In the genomic region with DNA sequence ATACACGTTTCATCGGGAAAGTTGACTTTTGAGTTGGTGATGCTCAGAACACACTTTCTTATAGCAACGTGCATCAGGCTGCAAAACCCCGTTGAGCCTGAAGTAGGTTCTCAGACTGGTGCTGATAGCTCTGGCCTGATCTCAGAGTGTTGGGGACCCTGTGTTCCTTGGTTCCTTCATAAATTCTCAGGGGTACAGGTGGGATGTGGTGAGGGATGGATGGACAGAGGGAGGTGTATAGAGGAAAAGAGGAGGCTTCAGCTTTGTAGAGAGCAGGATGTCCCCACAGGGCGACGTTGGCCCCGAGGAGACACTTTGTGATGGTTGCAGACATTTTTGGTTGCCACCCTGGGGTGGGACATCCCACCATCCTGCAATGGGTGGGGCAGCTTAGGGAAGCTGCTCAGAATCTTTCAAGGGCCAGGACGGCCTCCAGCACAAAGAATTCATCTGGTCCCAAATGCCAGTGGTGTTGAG, we compare ENCODE assay signal across 9 cellular contexts. TPM values are rescaled to one million over a fixed set of nuclear protein-coding genes. Genes with fewer than 3 reads are reported as not detected.
DNase-seq lines count a peak whose midpoint lies in the region; ATAC-seq and TF ChIP-seq lines count a peak whose summit lies in the region.
"Had no signal": no experiment of that assay in that cellular context is flagged by ENCODE, and none has a peak within 500 bp of the region (broad histone marks: within the 10 kb centered on the region; RNA-seq: fewer than 3 reads in every experiment).

No MANE protein-coding gene starts in this region.

- H3K4me1 ChIP-seq in mesodermal cell (ENCODE audit: control insufficient read depth, insufficient read depth, low read length, poor library complexity, severe bottlenecking) (peaks cover 43% of the 10 kb centered on the region), tibial artery (peaks cover 0 to 67% (median 52%) of the 10 kb centered on the region in 4 donors), adrenal gland (replicated peaks in 1 of 2) (peaks cover 4 to 13% of the 10 kb centered on the region in 2 donors)

- H3K4me3 Mint-ChIP-seq in activated T-cell treated with anti-CD3 and anti-CD28 coated beads, Interleukin-2, amount 50 U/mL, for 24 hours: peak overlapping the region; percentile 94
- H3K4me3 Mint-ChIP-seq in activated naive CD8-positive, alpha-beta T cell: peak overlapping the region; percentile 96

- H3K4me3 ChIP-seq in mesodermal cell (ENCODE audit: extremely low read depth, insufficient read depth, low read length, poor library complexity, severe bottlenecking) (peak overlapping the region; percentile 9), tibial artery (peak overlapping the region; percentile 66 to 91), adrenal gland (no peak overlapping the region)
- H3K4me3 ChIP-seq: mucosa of descending colon had no signal

- intact Hi-C loops in tibial artery (cut with DNase I; ENCODE audit: low total_unique reads) (no loop called here), adrenal gland (cut with DNase I) (no loop called here)

- H3K36me3 ChIP-seq in mesodermal cell (ENCODE audit: control insufficient read depth, insufficient read depth, low read length) (peaks cover 39% of the 10 kb centered on the region), tibial artery (no peaks in the 10 kb centered on the region), adrenal gland (replicated peaks in 1 of 2) (no peaks in the 10 kb centered on the region)

- H3K27ac ChIP-seq in mesodermal cell (ENCODE audit: low read depth, low read length, severe bottlenecking) (peak overlapping the region; percentile 63), tibial artery (peak overlapping the region; percentile 10 to 89), adrenal gland (no peak overlapping the region)

- TF ChIP-seq POLR2A in adrenal gland (IDR thresholded peaks at IDR 0.05): no peak

- no peak for ATAC-seq in HG03521 (IDR thresholded peaks at IDR 0.05; ENCODE audit: unreplicated experiment)
- ATAC-seq: mucosa of descending colon had no signal

- peaks cover 62% of the 10 kb centered on the region for H3K36me3 Mint-ChIP-seq in activated T-cell treated with anti-CD3 and anti-CD28 coated beads, Interleukin-2, amount 50 U/mL, for 24 hours (ENCODE audit: low read depth)
- peaks cover 3% of the 10 kb centered on the region for H3K36me3 Mint-ChIP-seq in activated naive CD8-positive, alpha-beta T cell

- 88 to 93% methylated on average over 5 to 8 of the region's 8 CpGs for WGBS in mesodermal cell (ENCODE audit: insufficient coverage in 2 of 2), 2 experiments
- WGBS in adrenal gland, 4 donors: 53 to 91% (median 87%) methylated on average over 4 to 8 of the region's 8 CpGs

- TF ChIP-seq CTCF in tibial artery (IDR thresholded peaks at IDR 0.05) (no peak), adrenal gland (IDR thresholded peaks at IDR 0.05) (no peak)

- peaks cover 2% of the 10 kb centered on the region for H3K9me3 Mint-ChIP-seq in activated T-cell treated with anti-CD3 and anti-CD28 coated beads, Interleukin-2, amount 50 U/mL, for 24 hours
- no peaks in the 10 kb centered on the region for H3K9me3 Mint-ChIP-seq in activated naive CD8-positive, alpha-beta T cell (ENCODE audit: low read depth)

- H3K4me1 Mint-ChIP-seq in activated T-cell treated with anti-CD3 and anti-CD28 coated beads, Interleukin-2, amount 50 U/mL, for 24 hours (ENCODE audit: low read depth): peaks cover 62% of the 10 kb centered on the region
- H3K4me1 Mint-ChIP-seq in activated naive CD8-positive, alpha-beta T cell (ENCODE audit: low read depth): peaks cover 60% of the 10 kb centered on the region

- no peak for DNase-seq in activated T-cell treated with anti-CD3 and anti-CD28 coated beads, Interleukin-2, amount 50 U/mL, for 24 hours
- DNase-seq in activated T-cell treated with anti-CD3 and anti-CD28 coated beads for 4 hours (no peak), tibial artery (no peak), NCI-H2227 (lab: John Stamatoyannopoulos, UW; ENCODE audit: unreplicated experiment) (no peak), adrenal gland (no peak)

- H3K27me3 Mint-ChIP-seq in activated T-cell treated with anti-CD3 and anti-CD28 coated beads, Interleukin-2, amount 50 U/mL, for 24 hours: no peaks in the 10 kb centered on the region
- no peaks in the 10 kb centered on the region for H3K27me3 Mint-ChIP-seq in activated naive CD8-positive, alpha-beta T cell

- H3K27ac Mint-ChIP-seq in activated T-cell treated with anti-CD3 and anti-CD28 coated beads, Interleukin-2, amount 50 U/mL, for 24 hours: peak overlapping the region; percentile 93
- H3K27ac Mint-ChIP-seq in activated naive CD8-positive, alpha-beta T cell: peak overlapping the region; percentile 67

- H3K27me3 ChIP-seq in tibial artery: no peaks in the 10 kb centered on the region
- H3K27me3 ChIP-seq in adrenal gland: no peaks in the 10 kb centered on the region

- no peaks in the 10 kb centered on the region for H3K9me3 ChIP-seq in mesodermal cell (ENCODE audit: control insufficient read depth, low read length)
- no peaks in the 10 kb centered on the region for H3K9me3 ChIP-seq in tibial artery
- no peaks in the 10 kb centered on the region for H3K9me3 ChIP-seq in adrenal gland (replicated peaks in 1 of 3)
- H3K9me3 ChIP-seq: mucosa of descending colon had no signal

RNA-seq across cellular contexts. Expression of gene CD99, which starts 2.5 kb away (rescaled TPM):
- 539 TPM for polyA plus RNA-seq in mesodermal cell (2013, experiment 1 of 2)
- polyA plus RNA-seq in mesodermal cell (2013, experiment 2 of 2): 518 TPM
- 100 to 1,000 TPM in 7 of 8 donors, 10 to 100 TPM in 1; 89.4 to 266 (median 185) TPM for total RNA-seq in adrenal gland
- 100 to 1,000 TPM; 166 to 202 (median 166) TPM for polyA plus RNA-seq in adrenal gland

RNA-seq across cellular contexts. Expression of gene XG, which starts 58.3 kb away (rescaled TPM):
- not detected for polyA plus RNA-seq in mesodermal cell (2013, experiment 1 of 2)
- not detected for polyA plus RNA-seq in mesodermal cell (2013, experiment 2 of 2)
- total RNA-seq in adrenal gland: not detected
- polyA plus RNA-seq in adrenal gland: under 1 TPM in 1 of 3 donors, not detected in 2; 0.07 TPM

Comparison
In these comparisons a context has a peak if more than half of its experiments do, and no peak if none do; other contexts are left out.
1. H3K27ac ChIP-seq: peak in mesodermal cell (single experiment) and tibial artery (2 of 2); none in adrenal gland (0 of 5).
2. H3K4me3 ChIP-seq: peak in mesodermal cell (single experiment) and tibial artery (2 of 2); none in adrenal gland (0 of 4).